ENCODE assay signal across 13 cellular contexts in the genomic region with DNA sequence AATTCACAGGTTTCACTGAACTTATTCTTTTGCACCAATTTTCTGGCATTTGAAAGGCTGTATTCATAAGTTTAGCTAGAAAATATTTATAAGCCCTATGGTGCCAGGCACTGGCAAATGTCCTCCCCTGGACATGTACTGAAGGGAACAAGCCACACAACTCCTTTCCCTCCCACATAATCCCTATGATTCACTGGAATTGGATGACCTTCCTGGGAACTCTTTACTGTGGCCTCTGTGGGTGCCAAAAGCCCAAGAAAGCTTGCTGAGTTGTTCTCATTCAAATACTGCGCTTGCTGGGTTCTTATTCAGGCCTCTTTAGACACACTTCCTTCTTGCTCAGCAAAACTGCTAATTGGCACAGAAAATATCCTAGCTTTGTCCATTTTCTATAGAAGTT.
DNase-seq lines count a peak whose midpoint lies in the region; ATAC-seq, FAIRE-seq and TF ChIP-seq lines count a peak whose summit lies in the region.
"Had no signal": no experiment of that assay in that cellular context is flagged by ENCODE, and none has a peak within 500 bp of the region (broad histone marks: within the 10 kb centered on the region; RNA-seq: fewer than 3 reads in every experiment).

No MANE protein-coding gene starts in this region.

- dilution Hi-C loops in mammary epithelial cell (cut with HindIII; ENCODE audit: low sequenced_read_pairs) = no loop called here

- FAIRE-seq in A549 (lab: Jason Lieb, UNC) = no peak

- H3K36me3 Mint-ChIP-seq in CD4-positive, alpha-beta T cell (ENCODE audit: low read depth) = no peaks in the 10 kb centered on the region
- H3K36me3 Mint-ChIP-seq: stimulated activated effector memory CD8-positive, alpha-beta T cell treated with anti-CD3 and anti-CD28 coated beads, Interleukin-12 subunit alpha, Interleukin-12 subunit beta, amount 100 ng/mL, for 72 hours had no signal

- POLR2A ChIA-PET in A549 (lab: Yijun Ruan, JAX) = no interaction called here
- POLR2A ChIA-PET in CD4-positive, alpha-beta T cell (lab: Charles Lee) = no interaction called here

- H3K27ac ChIP-seq in A549 (0 out of 6 replicates have a peak overlapping the region, but pooled peaks of 1 of the 2 experiments have one; percentile 1), mammary epithelial cell (ENCODE audit: insufficient read depth, low read depth, low read length) (no peak overlapping the region)
- no peak overlapping the region for H3K27ac ChIP-seq in CD4-positive, alpha-beta T cell (ENCODE audit: low read depth, low read length)
- H3K27ac ChIP-seq: spleen had no signal

- in situ Hi-C loops in mammary epithelial cell (cut with MboI; ENCODE audit: low sequenced_read_pairs in 2 of 2) = no loop called here

- H3K4me3 Mint-ChIP-seq in CD4-positive, alpha-beta T cell = no peak overlapping the region
- H3K4me3 Mint-ChIP-seq: activated T-cell treated with anti-CD3 and anti-CD28 coated beads, Interleukin-2, amount 50 U/mL, for 72 hours; B cell; stimulated activated effector memory CD8-positive, alpha-beta T cell treated with anti-CD3 and anti-CD28 coated beads, Interleukin-12 subunit alpha, Interleukin-12 subunit beta, amount 100 ng/mL, for 72 hours had no signal

- H3K9me3 ChIP-seq in A549 (no peaks in the 10 kb centered on the region), mammary epithelial cell (replicated peaks; ENCODE audit: insufficient read depth, low read length) (no peaks in the 10 kb centered on the region)
- H3K9me3 ChIP-seq in CD4-positive, alpha-beta T cell (ENCODE audit: control insufficient read depth, low read length) = no peaks in the 10 kb centered on the region

- no peak overlapping the region for H3K4me3 ChIP-seq in A549
- no peak overlapping the region for H3K4me3 ChIP-seq in mammary epithelial cell (replicated peaks in 1 of 3; ENCODE audit: insufficient read depth in 1 of 3, low read depth in 2 of 3, low read length in 3 of 3)
- H3K4me3 ChIP-seq: spleen had no signal

- H3K27me3 Mint-ChIP-seq in CD4-positive, alpha-beta T cell = no peaks in the 10 kb centered on the region
- H3K27me3 Mint-ChIP-seq: B cell had no signal

- no peak for TF ChIP-seq CTCF in A549 (IDR thresholded peaks at IDR 0.05)
- no peak for TF ChIP-seq CTCF in mammary epithelial cell (conservative IDR thresholded peaks at IDR 0.05 in 1 of 2, IDR thresholded peaks at IDR 0.05 in 1 of 2; ENCODE audit: extremely low read depth in 1 of 2, insufficient read depth in 1 of 2, low read depth in 1 of 2, low read length in 2 of 2)
- no peak for TF ChIP-seq CTCF in CD4-positive, alpha-beta T cell (IDR thresholded peaks at IDR 0.05)

- H3K27ac Mint-ChIP-seq in CD4-positive, alpha-beta T cell = no peak overlapping the region
- H3K27ac Mint-ChIP-seq: activated T-cell treated with anti-CD3 and anti-CD28 coated beads, Interleukin-2, amount 50 U/mL, for 72 hours; B cell; stimulated activated effector memory CD8-positive, alpha-beta T cell treated with anti-CD3 and anti-CD28 coated beads, Interleukin-12 subunit alpha, Interleukin-12 subunit beta, amount 100 ng/mL, for 72 hours had no signal

- TF ChIP-seq POLR2A in A549 (IDR thresholded peaks at IDR 0.05; ENCODE audit: low read length) = no peak

- TF ChIP-seq EP300 in A549 (IDR thresholded peaks at IDR 0.05) = no peak

- WGBS in A549 (ENCODE audit: missing lambda C conversion rate) = 58% methylated on average over 1 of the region's 1 CpG
- WGBS in mammary epithelial cell (ENCODE audit: low coverage, missing lambda C conversion rate) = 10% methylated on average over 1 of the region's 1 CpG

- no peaks in the 10 kb centered on the region for H3K36me3 ChIP-seq in mammary epithelial cell (ENCODE audit: insufficient read depth, low read length)
- H3K36me3 ChIP-seq: spleen had no signal

- H3K9me3 Mint-ChIP-seq in CD4-positive, alpha-beta T cell = peaks cover 15% of the 10 kb centered on the region

- no peaks in the 10 kb centered on the region for H4K20me1 ChIP-seq in mammary epithelial cell (ENCODE audit: insufficient read depth, low read length)

- CTCF ChIA-PET in A549 (lab: Yijun Ruan, JAX) (interaction anchor here (1.1 kb wide), 1 partner anchor 522 kb away, joined by 3 read pairs; no protein-coding TSS in a partner anchor), mammary epithelial cell (lab: Charles Lee; ENCODE audit: low non-redundant PET) (no interaction called here)
- CTCF ChIA-PET in CD4-positive, alpha-beta T cell (lab: Charles Lee) = no interaction called here

- no TSS peak for BruUV-seq in mammary epithelial cell (replicated peaks; lab: Mats Ljungman, UMichigan)

- intact Hi-C loops in mammary epithelial cell (cut with micrococcal nuclease) = no loop called here
- intact Hi-C loops in CD4-positive, alpha-beta T cell (cut with DNase I, micrococcal nuclease) = no loop called here

- TF ChIP-seq RAD21 in A549 (conservative IDR thresholded peaks at IDR 0.05 in 1 of 2, IDR thresholded peaks at IDR 0.05 in 1 of 2) = no peak

- H3K9ac ChIP-seq in mammary epithelial cell (ENCODE audit: insufficient read depth, low read length) = no peak overlapping the region

- peak in 1 of 2 experiments; percentile 27 for DNase-seq in A549 (ENCODE audit: low read depth in 1 of 2, low spot score in 1 of 2)
- peak; percentile 19 for DNase-seq in HS-5 (ENCODE audit: low read depth)
- DNase-seq in mammary epithelial cell = peak; percentile 72
- peak; percentile 34 for DNase-seq in iPS-NIHi7 (ENCODE audit: extremely low spot score)
- DNase-seq in SHP77 (lab: John Stamatoyannopoulos, UW) = no peak
- DNase-seq in activated CD4-positive, alpha-beta T cell treated with anti-CD3 and anti-CD28 coated beads for 4 hours = no peak
- no peak for DNase-seq in CD4-positive, alpha-beta T cell
- DNase-seq in cortex of kidney (lab: John Stamatoyannopoulos, UW) = no peak
- DNase-seq: activated T-cell treated with anti-CD3 and anti-CD28 coated beads, Interleukin-2, amount 50 U/mL, for 72 hours; spleen had no signal

- peak; percentile 62 to 68; a peak in 3 of 6 replicates for ATAC-seq in A549
- ATAC-seq in CD4-positive, alpha-beta T cell (ENCODE audit: poor library complexity) = no peak
- ATAC-seq: activated T-cell treated with anti-CD3 and anti-CD28 coated beads, Interleukin-2, amount 50 U/mL, for 72 hours; left lobe of liver; stimulated activated effector memory CD8-positive, alpha-beta T cell treated with anti-CD3 and anti-CD28 coated beads, Interleukin-12 subunit alpha, Interleukin-12 subunit beta, amount 100 ng/mL, for 72 hours had no signal

- H3K4me2 ChIP-seq in A549 (peak overlapping the region; percentile 46), mammary epithelial cell (ENCODE audit: insufficient read depth, low read depth, low read length) (peak overlapping the region; percentile 12)

- no peaks in the 10 kb centered on the region for H3K79me2 ChIP-seq in mammary epithelial cell (ENCODE audit: insufficient read depth, low read length)

- H3K4me1 ChIP-seq in A549 = peaks cover 16% of the 10 kb centered on the region
- H3K4me1 ChIP-seq in mammary epithelial cell (ENCODE audit: insufficient read depth, low read length) = peaks cover 18% of the 10 kb centered on the region
- H3K4me1 ChIP-seq: spleen had no signal

- H3K27me3 ChIP-seq in mammary epithelial cell (ENCODE audit: insufficient read depth, low read length) = no peaks in the 10 kb centered on the region
- H3K27me3 ChIP-seq in CD4-positive, alpha-beta T cell (ENCODE audit: control insufficient read depth, insufficient read depth, low read length) = no peaks in the 10 kb centered on the region
- H3K27me3 ChIP-seq: spleen had no signal

- H2AFZ ChIP-seq in mammary epithelial cell (ENCODE audit: low read depth, low read length) = no peak overlapping the region

- H3K4me1 Mint-ChIP-seq in CD4-positive, alpha-beta T cell (ENCODE audit: low read depth) = no peaks in the 10 kb centered on the region
- H3K4me1 Mint-ChIP-seq: B cell; stimulated activated effector memory CD8-positive, alpha-beta T cell treated with anti-CD3 and anti-CD28 coated beads, Interleukin-12 subunit alpha, Interleukin-12 subunit beta, amount 100 ng/mL, for 72 hours had no signal

TF ChIP-seq in A549, 52 proteins besides CTCF, POLR2A, EP300 and RAD21:
- TF ChIP-seq NR3C1 (IDR thresholded peaks at IDR 0.05) (no peak), HEYL (CRISPR knock-in tag; IDR thresholded peaks at IDR 0.05) (no peak), TFCP2L1 (CRISPR knock-in tag; IDR thresholded peaks at IDR 0.05) (no peak)

Comparison
In these comparisons a context has a peak if more than half of its experiments do, and no peak if none do; other contexts are left out.
1. DNase-seq: peak in HS-5 (single experiment), mammary epithelial cell (single experiment) and iPS-NIHi7 (single experiment); none in SHP77 (0 of 2), activated CD4-positive, alpha-beta T cell treated with anti-CD3 and anti-CD28 coated beads for 4 hours (0 of 2), CD4-positive, alpha-beta T cell (0 of 10) and cortex of kidney (single experiment).